ENCODE assay signal across 11 cellular contexts in the genomic region with DNA sequence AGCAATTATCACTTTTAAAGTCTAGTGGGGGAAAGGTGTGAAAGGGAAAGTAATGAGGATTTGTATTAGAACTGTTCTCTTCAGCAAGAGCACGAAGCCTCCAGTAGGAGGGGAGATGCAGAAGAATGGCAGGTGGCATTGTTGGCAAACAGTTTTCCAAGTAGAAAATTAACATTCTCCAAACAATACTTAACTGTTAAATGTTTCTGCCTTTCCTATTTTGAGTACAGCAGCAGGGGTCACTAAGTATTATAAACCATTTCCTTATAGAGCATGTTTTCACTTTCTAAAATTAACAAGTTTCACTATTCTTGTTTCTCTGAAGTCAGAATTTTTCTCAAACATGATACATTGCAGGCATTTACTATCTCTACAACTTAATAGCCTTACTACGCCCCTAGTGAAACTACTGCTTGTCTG. TPM values are rescaled to one million over a fixed set of nuclear protein-coding genes. Genes with fewer than 3 reads are reported as not detected.
A peak's percentile ranks its signal among the peaks of the same experiment; 100 is the strongest.
DNase-seq lines count a peak whose midpoint lies in the region; ATAC-seq lines count a peak whose summit lies in the region.
"Had no signal": no experiment of that assay in that cellular context is flagged by ENCODE, and none has a peak within 500 bp of the region (broad histone marks: within the 10 kb centered on the region; RNA-seq: fewer than 3 reads in every experiment).

No MANE protein-coding gene starts in this region.

- H3K27me3 ChIP-seq in CD8-positive, alpha-beta memory T cell (ENCODE audit: insufficient read depth, low read length, poor library complexity, severe bottlenecking): no peaks in the 10 kb centered on the region
- peaks cover 16% of the 10 kb centered on the region for H3K27me3 ChIP-seq in GM23248 (replicated peaks; ENCODE audit: insufficient read depth)
- H3K27me3 ChIP-seq: vagina had no signal

- no peaks in the 10 kb centered on the region for H3K9me3 ChIP-seq in CD8-positive, alpha-beta memory T cell (ENCODE audit: low read length)
- H3K9me3 ChIP-seq in GM23248 (ENCODE audit: low read depth): no peaks in the 10 kb centered on the region
- H3K9me3 ChIP-seq: vagina had no signal

- no peaks in the 10 kb centered on the region for H3F3A ChIP-seq in GM23248 (ENCODE audit: insufficient read depth)

- no peak overlapping the region for H3K4me2 ChIP-seq in GM23248 (ENCODE audit: unreplicated experiment)

- H3K27me3 Mint-ChIP-seq in CD8-positive, alpha-beta memory T cell: peaks cover 5 to 6% of the 10 kb centered on the region in 2 donors

- H3K36me3 ChIP-seq in CD8-positive, alpha-beta memory T cell (ENCODE audit: insufficient read depth, low read length): no peaks in the 10 kb centered on the region
- H3K36me3 ChIP-seq in GM23248 (ENCODE audit: low read depth): no peaks in the 10 kb centered on the region
- H3K36me3 ChIP-seq: vagina had no signal

- peak overlapping the region in 6 of 7 donors; percentile 24 to 60 (median 49) for H3K4me3 Mint-ChIP-seq in CD8-positive, alpha-beta memory T cell

- CTCF ChIA-PET in CD8-positive, alpha-beta memory T cell (lab: Charles Lee): interaction anchor here (2.4 kb wide), 1 partner anchor 9 kb away, joined by 8 read pairs; no protein-coding TSS in a partner anchor

- no peak overlapping the region for H3K27ac ChIP-seq in CD8-positive, alpha-beta memory T cell (ENCODE audit: low read depth, low read length)
- no peak overlapping the region for H3K27ac ChIP-seq in GM23248
- H3K27ac ChIP-seq: vagina had no signal

- no peak for DNase-seq in CD8-positive, alpha-beta memory T cell
- peak; percentile 5 for DNase-seq in MV-4-11 (lab: John Stamatoyannopoulos, UW)
- DNase-seq in GM23248: no peak
- DNase-seq in NCI-H1436 treated with DMSO at 0.1 percent for 48 hours (lab: John Stamatoyannopoulos, UW): no peak
- DNase-seq in AG08396 (ENCODE audit: low spot score): no peak
- no peak for DNase-seq in NCI-H2081 treated with DMSO at 0.1 percent for 48 hours (lab: John Stamatoyannopoulos, UW)
- DNase-seq: stimulated activated CD4-positive, alpha-beta T cell treated with anti-CD3 and anti-CD28 coated beads, Interleukin-2, amount 100 ng/mL, for 24 hours had no signal

- no peak overlapping the region for H3K4me3 ChIP-seq in CD8-positive, alpha-beta memory T cell (ENCODE audit: low read length)
- no peak overlapping the region for H3K4me3 ChIP-seq in GM23248
- H3K4me3 ChIP-seq: vagina had no signal

- H3K36me3 Mint-ChIP-seq in CD8-positive, alpha-beta memory T cell: peaks cover 0 to 4% (median 3%) of the 10 kb centered on the region in 3 donors

- H3K4me1 ChIP-seq in CD8-positive, alpha-beta memory T cell (ENCODE audit: insufficient read depth, low read length): peaks cover 99% of the 10 kb centered on the region
- H3K4me1 ChIP-seq in GM23248 (ENCODE audit: insufficient read depth): no peaks in the 10 kb centered on the region

- ATAC-seq in GM19043 (IDR thresholded peaks at IDR 0.05; ENCODE audit: low read depth, unreplicated experiment) (peak; percentile 76), HG02852 (IDR thresholded peaks at IDR 0.05; ENCODE audit: unreplicated experiment) (peak; percentile 81)
- ATAC-seq: HCT116 had no signal

- H4K20me1 ChIP-seq in GM23248 (ENCODE audit: insufficient read depth): no peaks in the 10 kb centered on the region

- H2AFZ ChIP-seq in GM23248: no peak overlapping the region

- peaks cover 80 to 96% (median 91%) of the 10 kb centered on the region in 3 donors for H3K4me1 Mint-ChIP-seq in CD8-positive, alpha-beta memory T cell

- in situ Hi-C loops in GM23248 (cut with MboI): no loop called here

- no peak overlapping the region for H3K9ac ChIP-seq in GM23248

- H3K9me3 Mint-ChIP-seq in CD8-positive, alpha-beta memory T cell: no peaks in the 10 kb centered on the region

- POLR2A ChIA-PET in CD8-positive, alpha-beta memory T cell (lab: Charles Lee): no interaction called here

- H3K79me2 ChIP-seq in GM23248 (ENCODE audit: insufficient read depth): no peaks in the 10 kb centered on the region

- H3K27ac Mint-ChIP-seq in CD8-positive, alpha-beta memory T cell: peak overlapping the region; percentile 39 to 92 (median 82)

- H3K9me2 ChIP-seq in GM23248 (ENCODE audit: insufficient read depth): no peaks in the 10 kb centered on the region

- WGBS in GM23248 (ENCODE audit: low coverage in 1 of 2, low lambda C conversion rate in 2 of 2, missing lambda C conversion rate in 2 of 2), 2 experiments: 6 to 8% methylated on average over 2 of the region's 2 CpGs

RNA-seq across cellular contexts. Expression of a gene that starts 58.7 kb away (rescaled TPM):
- 10 to 100 TPM; 53.2 to 55.1 TPM for total RNA-seq in CD8-positive, alpha-beta memory T cell
- 230 TPM for polyA plus RNA-seq in CD8-positive, alpha-beta memory T cell
- total RNA-seq in GM23248 (2014; rRNA removed; shearing (Covaris generic)): not detected in 2 replicates
- 0.23 TPM in 1 of 2 replicates, not detected in the other for polyA plus RNA-seq in GM23248 (2016; fragmentation: Nextera tagmentation; extraction: Ambion mirVana)

Comparison
In these comparisons a context has a peak if more than half of its experiments do, and no peak if none do; other contexts are left out.
1. RNA of a gene that starts 58.7 kb away (total RNA-seq): 53.2 to 55.1 TPM in CD8-positive, alpha-beta memory T cell; not detected in GM23248; every median in the first group is over 10 times any median in the second.